Comparison of ENCODE assay signal across 14 cellular contexts in the genomic region with DNA sequence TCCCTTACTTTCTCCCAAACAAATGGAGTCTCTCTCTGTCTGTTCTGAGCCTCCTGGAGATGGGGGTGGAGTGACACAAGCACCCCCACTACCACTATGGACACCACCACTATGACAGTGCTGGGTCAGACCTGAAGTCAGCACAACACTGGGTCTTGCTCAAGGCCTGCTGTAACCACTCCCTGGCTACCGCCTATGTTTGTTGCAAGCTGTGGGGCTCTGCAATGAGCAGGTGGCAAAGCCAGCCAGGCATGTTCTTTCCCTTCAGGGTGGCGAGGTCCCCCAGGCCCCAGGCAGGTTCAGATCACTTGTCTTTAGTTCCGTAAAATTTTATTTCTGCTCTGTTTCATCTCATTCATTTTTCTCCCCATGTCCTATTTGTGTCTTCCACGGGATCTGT.
DNase-seq lines count a peak whose midpoint lies in the region; ATAC-seq and TF ChIP-seq lines count a peak whose summit lies in the region.
"Had no signal": no experiment of that assay in that cellular context is flagged by ENCODE, and none has a peak within 500 bp of the region (broad histone marks: within the 10 kb centered on the region; RNA-seq: fewer than 3 reads in every experiment).

No MANE protein-coding gene starts in this region.

- peaks cover 0 to 8% (median 0%) of the 10 kb centered on the region in 6 donors for H3K4me1 ChIP-seq in spleen

- H3K4me3 Mint-ChIP-seq in activated naive CD8-positive, alpha-beta T cell = no peak overlapping the region
- H3K4me3 Mint-ChIP-seq in activated naive CD8-positive, alpha-beta T cell treated with anti-CD3 and anti-CD28 coated beads for 36 hours = no peak overlapping the region
- H3K4me3 Mint-ChIP-seq in activated B cell treated with CpG ODN at 0.5 μM for 24 hours (no peak overlapping the region), nephron progenitor cell (no peak overlapping the region)
- H3K4me3 Mint-ChIP-seq: CD8-positive, alpha-beta memory T cell had no signal

- ATAC-seq in activated B cell treated with CpG ODN at 0.5 μM for 24 hours (ENCODE audit: low read depth) = no peak
- no peak for ATAC-seq in left lobe of liver
- no peak for ATAC-seq in GM19023 (IDR thresholded peaks at IDR 0.05; ENCODE audit: unreplicated experiment)
- ATAC-seq: Panc1 had no signal

- TF ChIP-seq POLR2A in spleen (IDR thresholded peaks at IDR 0.05) = no peak

- H3K36me3 ChIP-seq in spleen = no peaks in the 10 kb centered on the region

- POLR2A ChIA-PET in activated B cell treated with CpG ODN at 0.5 μM for 24 hours (lab: Charles Lee) = no interaction called here

- H3K9me3 Mint-ChIP-seq in activated naive CD8-positive, alpha-beta T cell (ENCODE audit: low read depth) = no peaks in the 10 kb centered on the region
- H3K9me3 Mint-ChIP-seq in activated naive CD8-positive, alpha-beta T cell treated with anti-CD3 and anti-CD28 coated beads for 36 hours = peaks cover 3% of the 10 kb centered on the region
- H3K9me3 Mint-ChIP-seq in activated B cell treated with CpG ODN at 0.5 μM for 24 hours (no peaks in the 10 kb centered on the region), nephron progenitor cell (peaks cover 91% of the 10 kb centered on the region)
- H3K9me3 Mint-ChIP-seq: CD8-positive, alpha-beta memory T cell had no signal

- no peaks in the 10 kb centered on the region for H3K27me3 Mint-ChIP-seq in activated naive CD8-positive, alpha-beta T cell
- H3K27me3 Mint-ChIP-seq in activated naive CD8-positive, alpha-beta T cell treated with anti-CD3 and anti-CD28 coated beads for 36 hours = peaks cover 14% of the 10 kb centered on the region
- H3K27me3 Mint-ChIP-seq in activated B cell treated with CpG ODN at 0.5 μM for 24 hours (no peaks in the 10 kb centered on the region), nephron progenitor cell (ENCODE audit: low read depth, poor library complexity) (no peaks in the 10 kb centered on the region)

- no peaks in the 10 kb centered on the region for H3K9me3 ChIP-seq in spleen

- no peak overlapping the region for H3K4me3 ChIP-seq in spleen

- H3K27ac ChIP-seq in spleen = no peak overlapping the region
- H3K27ac ChIP-seq: HL-60 had no signal

- WGBS in spleen, 5 donors = 47 to 70% (median 60%) methylated on average over 4 of the region's 4 CpGs

- no peaks in the 10 kb centered on the region for H3K4me1 Mint-ChIP-seq in activated naive CD8-positive, alpha-beta T cell (ENCODE audit: low read depth)
- H3K4me1 Mint-ChIP-seq in activated naive CD8-positive, alpha-beta T cell treated with anti-CD3 and anti-CD28 coated beads for 36 hours = peaks cover 7% of the 10 kb centered on the region
- H3K4me1 Mint-ChIP-seq in activated B cell treated with CpG ODN at 0.5 μM for 24 hours (no peaks in the 10 kb centered on the region), nephron progenitor cell (no peaks in the 10 kb centered on the region)

- peaks cover 0 to 18% (median 0%) of the 10 kb centered on the region in 7 donors for H3K27me3 ChIP-seq in spleen (replicated peaks in 1 of 7)

- CTCF ChIA-PET in activated B cell treated with CpG ODN at 0.5 μM for 24 hours (lab: Charles Lee) = no interaction called here

- DNase-seq in activated naive CD8-positive, alpha-beta T cell treated with anti-CD3 and anti-CD28 coated beads for 36 hours = no peak
- DNase-seq in activated B cell treated with CpG ODN at 0.5 μM for 24 hours = no peak
- peak; percentile 21 for DNase-seq in left lobe of liver (ENCODE audit: low spot score)
- DNase-seq in spleen = peak; percentile 39
- no peak for DNase-seq in nephron progenitor cell
- DNase-seq: H7, NCI-H1048, NCI-H2107, NCI-H446 had no signal

- TF ChIP-seq CTCF in activated B cell treated with CpG ODN at 0.5 μM for 24 hours (IDR thresholded peaks at IDR 0.05) (no peak), spleen (IDR thresholded peaks at IDR 0.05 in 8 of 11, conservative IDR thresholded peaks at IDR 0.05 in 3 of 11) (no peak), nephron progenitor cell (IDR thresholded peaks at IDR 0.05) (no peak)

- H3K27ac Mint-ChIP-seq in activated naive CD8-positive, alpha-beta T cell = peak overlapping the region; percentile 19
- H3K27ac Mint-ChIP-seq in activated naive CD8-positive, alpha-beta T cell treated with anti-CD3 and anti-CD28 coated beads for 36 hours = no peak overlapping the region
- H3K27ac Mint-ChIP-seq in activated B cell treated with CpG ODN at 0.5 μM for 24 hours (peak overlapping the region; percentile 53), nephron progenitor cell (no peak overlapping the region)
- H3K27ac Mint-ChIP-seq: CD8-positive, alpha-beta memory T cell had no signal

- H3K36me3 Mint-ChIP-seq in activated naive CD8-positive, alpha-beta T cell = no peaks in the 10 kb centered on the region
- H3K36me3 Mint-ChIP-seq in activated naive CD8-positive, alpha-beta T cell treated with anti-CD3 and anti-CD28 coated beads for 36 hours = no peaks in the 10 kb centered on the region
- no peaks in the 10 kb centered on the region for H3K36me3 Mint-ChIP-seq in activated B cell treated with CpG ODN at 0.5 μM for 24 hours (ENCODE audit: low read depth)
- H3K36me3 Mint-ChIP-seq in nephron progenitor cell (ENCODE audit: low read depth) = no peaks in the 10 kb centered on the region
- H3K36me3 Mint-ChIP-seq: CD8-positive, alpha-beta memory T cell had no signal

- intact Hi-C loops in activated B cell treated with CpG ODN at 0.5 μM for 24 hours (cut with micrococcal nuclease) (no loop called here), spleen (cut with DNase I; ENCODE audit: low total_unique reads) (no loop called here)

Comparison
In these comparisons a context has a peak if more than half of its experiments do, and no peak if none do; other contexts are left out.
1. H3K27ac Mint-ChIP-seq: peak in activated naive CD8-positive, alpha-beta T cell (single experiment) and activated B cell treated with CpG ODN at 0.5 μM for 24 hours (single experiment); none in activated naive CD8-positive, alpha-beta T cell treated with anti-CD3 and anti-CD28 coated beads for 36 hours (single experiment) and nephron progenitor cell (single experiment).
2. DNase-seq: peak in left lobe of liver (single experiment) and spleen (single experiment); none in activated naive CD8-positive, alpha-beta T cell treated with anti-CD3 and anti-CD28 coated beads for 36 hours (single experiment), activated B cell treated with CpG ODN at 0.5 μM for 24 hours (single experiment) and nephron progenitor cell (single experiment).